8 cellular contexts compared by ENCODE assay signal in the genomic region with DNA sequence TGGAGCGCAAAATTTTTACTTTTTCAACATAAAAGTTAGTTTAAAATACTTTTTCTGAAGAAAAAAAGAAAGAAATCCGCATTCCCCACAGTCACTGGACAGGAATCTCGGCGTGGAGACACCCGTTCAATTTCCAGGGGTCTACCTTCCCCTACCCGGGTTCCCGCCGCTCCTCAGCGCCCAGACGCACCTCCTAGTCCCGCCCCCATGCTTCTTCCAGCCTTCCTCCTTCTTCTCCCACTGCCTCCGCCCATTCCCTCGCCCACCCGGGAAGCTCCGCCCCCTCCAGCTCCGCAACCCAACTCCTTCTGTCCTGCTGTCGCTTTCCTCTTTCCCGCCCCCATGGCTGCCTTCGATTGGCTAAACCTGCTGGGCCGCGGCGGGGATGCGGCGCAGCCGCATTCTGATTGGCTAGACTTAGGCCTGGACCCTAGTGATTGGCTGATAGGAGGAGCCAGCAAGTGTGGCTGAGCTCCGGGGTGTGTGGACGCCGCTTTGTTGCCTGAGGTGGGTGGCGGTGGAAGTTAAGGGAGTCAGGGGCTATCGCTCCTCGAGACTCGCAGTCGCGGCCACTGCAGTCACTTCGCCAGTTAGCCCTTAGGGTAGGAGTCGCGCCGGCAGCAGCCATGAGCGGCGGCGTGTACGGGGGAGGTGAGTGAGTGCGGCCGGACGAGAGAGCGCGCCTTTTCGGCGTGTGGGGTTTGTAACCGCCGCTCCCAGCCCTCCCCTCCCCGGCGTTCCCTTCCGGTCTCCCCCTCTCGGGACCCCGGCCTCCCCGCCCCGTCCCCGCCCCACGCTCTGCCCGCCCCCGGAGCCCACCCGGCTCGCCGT. TPM values are rescaled to one million over a fixed set of nuclear protein-coding genes. Genes with fewer than 3 reads are reported as not detected.
DNase-seq lines count a peak whose midpoint lies in the region; ATAC-seq and TF ChIP-seq lines count a peak whose summit lies in the region.

A gene (plus strand): TSS at position 460 of the 831 bp plus-strand sequence. CDS start 167 bp downstream, at position 627.

- peaks cover 0 to 5% of the 10 kb centered on the region in 2 experiments; a peak in 2 of 4 replicates for H3K4me1 ChIP-seq in SK-N-SH (ENCODE audit: control insufficient read depth in 1 of 2, insufficient read depth in 2 of 2, low read depth in 1 of 2, low read length in 1 of 2)

- POLR2A ChIA-PET in SK-N-SH (lab: Yijun Ruan, JAX) = interaction anchor here (1.0 kb wide), 1 partner anchor 111 kb away, joined by 5 read pairs; a partner anchor contains a TSS

- H3K4me3 ChIP-seq in SK-N-SH (ENCODE audit: low read depth in 2 of 2, low read length in 1 of 2) = peak within 1 kb of the TSS; percentile 83 to 98

- 3% methylated on average over 32 of the region's 65 CpGs for WGBS in SK-N-SH (ENCODE audit: low lambda C conversion rate)

- H3K79me2 ChIP-seq in SK-N-SH (ENCODE audit: insufficient read depth) = peaks cover 42% of the 10 kb centered on the region

- no peak for TF ChIP-seq EP300 in SK-N-SH (IDR thresholded peaks at IDR 0.05; ENCODE audit: borderline replicate concordance in 1 of 2, low read depth in 1 of 2, low read length in 1 of 2)

- CTCF ChIA-PET in SK-N-SH (lab: Yijun Ruan, JAX) = interaction anchor here (0.6 to 2.4 kb wide), 8 partner anchors 21 to 241 kb away, joined by 3 to 6 read pairs (median 3); no protein-coding TSS in a partner anchor

- H4K20me1 ChIP-seq in SK-N-SH (ENCODE audit: insufficient read depth) = no peaks in the 10 kb centered on the region

- peak; percentile 97 for ATAC-seq in HG02571 (IDR thresholded peaks at IDR 0.05; ENCODE audit: unreplicated experiment)

- no peaks in the 10 kb centered on the region for H3K9me3 ChIP-seq in SK-N-SH

- peak within 1 kb of the TSS; percentile 95 for H2AFZ ChIP-seq in SK-N-SH (ENCODE audit: low read depth)

- H3K27ac ChIP-seq in SK-N-SH (ENCODE audit: low read depth in 2 of 2, low read length in 1 of 2) = peak within 1 kb of the TSS; percentile 87 to 93

- no peaks in the 10 kb centered on the region for H3K36me3 ChIP-seq in SK-N-SH (replicated peaks in 1 of 2; ENCODE audit: control insufficient read depth in 1 of 2, insufficient read depth in 2 of 2, low read length in 1 of 2)

- TF ChIP-seq CTCF in SK-N-SH (IDR thresholded peaks at IDR 0.05) = no peak

- DNase-seq in GM04504 (ENCODE audit: low read depth) = peak; percentile 99
- peak; percentile 99 for DNase-seq in NCI-H1048 (lab: John Stamatoyannopoulos, UW)
- peak; percentile 96 for DNase-seq in SK-N-SH
- peak; percentile 99 for DNase-seq in activated naive CD4-positive, alpha-beta T cell treated with anti-CD3 and anti-CD28 coated beads, Interleukin-2, amount 50 U/mL, for 16 hours
- peak; percentile 99 for DNase-seq in germinal center (ENCODE audit: low spot score)
- DNase-seq in non-pigmented ciliary epithelial cell (ENCODE audit: low read depth) = peak; percentile 99
- peak; percentile 99 for DNase-seq in superior temporal gyrus (ENCODE audit: extremely low spot score)

- no peaks in the 10 kb centered on the region for H3F3A ChIP-seq in SK-N-SH (replicated peaks; ENCODE audit: insufficient read depth)

- H3K9ac ChIP-seq in SK-N-SH = peak within 1 kb of the TSS; percentile 87

- no peaks in the 10 kb centered on the region for H3K9me2 ChIP-seq in SK-N-SH

- peak within 1 kb of the TSS; percentile 89 for H3K4me2 ChIP-seq in SK-N-SH

- TF ChIP-seq RAD21 in SK-N-SH (IDR thresholded peaks at IDR 0.05; ENCODE audit: low read length) = no peak

- no peaks in the 10 kb centered on the region for H3K27me3 ChIP-seq in SK-N-SH (ENCODE audit: insufficient read depth)

TF ChIP-seq in SK-N-SH, 30 proteins besides CTCF, POLR2A, EP300 and RAD21 (continues in another document):
- TF ChIP-seq SMC3 (IDR thresholded peaks at IDR 0.05; ENCODE audit: low read depth, low read length) (no peak), EZH2phosphoT487 (IDR thresholded peaks at IDR 0.05; ENCODE audit: borderline replicate concordance, low read depth) (no peak), GABPA (IDR thresholded peaks at IDR 0.05; ENCODE audit: low read depth) (peak; percentile 53), SIN3A (IDR thresholded peaks at IDR 0.05; ENCODE audit: borderline replicate concordance, low read depth, low read length) (peak; percentile 67; the same call in 1 of the 2 replicates), TEAD4 (IDR thresholded peaks at IDR 0.05; ENCODE audit: borderline replicate concordance, insufficient read depth) (no peak), RXRA (IDR thresholded peaks at IDR 0.05; ENCODE audit: borderline replicate concordance, low read depth) (no peak), YY1 (IDR thresholded peaks at IDR 0.05; ENCODE audit: low read depth) (0 out of 2 replicates have a peak, but pooled peaks have one; percentile 22), RCOR1 (IDR thresholded peaks at IDR 0.05; ENCODE audit: low read length) (peak; percentile 40; the same call in 1 of the 2 replicates), FOXM1 (IDR thresholded peaks at IDR 0.05; ENCODE audit: low read depth) (no peak), NFIC (IDR thresholded peaks at IDR 0.05; ENCODE audit: borderline replicate concordance) (no peak), ELF1 (IDR thresholded peaks at IDR 0.05) (no peak; the same call in 1 of the 2 replicates), TCF12 (IDR thresholded peaks at IDR 0.05) (no peak), NRF1 (IDR thresholded peaks at IDR 0.05; ENCODE audit: low read depth, low read length) (no peak), FOXJ3 (CRISPR knock-in tag; IDR thresholded peaks at IDR 0.05) (no peak), TAF1 (IDR thresholded peaks at IDR 0.05; ENCODE audit: borderline replicate concordance, low read depth, low read length) (peak; percentile 71), JUND (IDR thresholded peaks at IDR 0.05) (no peak), FOSL2 (IDR thresholded peaks at IDR 0.05; ENCODE audit: borderline replicate concordance, low read depth) (no peak)
- TF ChIP-seq, protein P1, sequence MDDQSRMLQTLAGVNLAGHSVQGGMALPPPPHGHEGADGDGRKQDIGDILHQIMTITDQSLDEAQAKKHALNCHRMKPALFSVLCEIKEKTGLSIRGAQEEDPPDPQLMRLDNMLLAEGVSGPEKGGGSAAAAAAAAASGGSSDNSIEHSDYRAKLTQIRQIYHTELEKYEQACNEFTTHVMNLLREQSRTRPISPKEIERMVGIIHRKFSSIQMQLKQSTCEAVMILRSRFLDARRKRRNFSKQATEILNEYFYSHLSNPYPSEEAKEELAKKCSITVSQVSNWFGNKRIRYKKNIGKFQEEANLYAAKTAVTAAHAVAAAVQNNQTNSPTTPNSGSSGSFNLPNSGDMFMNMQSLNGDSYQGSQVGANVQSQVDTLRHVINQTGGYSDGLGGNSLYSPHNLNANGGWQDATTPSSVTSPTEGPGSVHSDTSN (IDR thresholded peaks at IDR 0.05) = peak; percentile 93
- TF ChIP-seq, protein P2, sequence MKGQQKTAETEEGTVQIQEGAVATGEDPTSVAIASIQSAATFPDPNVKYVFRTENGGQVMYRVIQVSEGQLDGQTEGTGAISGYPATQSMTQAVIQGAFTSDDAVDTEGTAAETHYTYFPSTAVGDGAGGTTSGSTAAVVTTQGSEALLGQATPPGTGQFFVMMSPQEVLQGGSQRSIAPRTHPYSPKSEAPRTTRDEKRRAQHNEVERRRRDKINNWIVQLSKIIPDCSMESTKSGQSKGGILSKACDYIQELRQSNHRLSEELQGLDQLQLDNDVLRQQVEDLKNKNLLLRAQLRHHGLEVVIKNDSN (IDR thresholded peaks at IDR 0.05; ENCODE audit: borderline replicate concordance, low read depth) = no peak
- TF ChIP-seq, protein P3, sequence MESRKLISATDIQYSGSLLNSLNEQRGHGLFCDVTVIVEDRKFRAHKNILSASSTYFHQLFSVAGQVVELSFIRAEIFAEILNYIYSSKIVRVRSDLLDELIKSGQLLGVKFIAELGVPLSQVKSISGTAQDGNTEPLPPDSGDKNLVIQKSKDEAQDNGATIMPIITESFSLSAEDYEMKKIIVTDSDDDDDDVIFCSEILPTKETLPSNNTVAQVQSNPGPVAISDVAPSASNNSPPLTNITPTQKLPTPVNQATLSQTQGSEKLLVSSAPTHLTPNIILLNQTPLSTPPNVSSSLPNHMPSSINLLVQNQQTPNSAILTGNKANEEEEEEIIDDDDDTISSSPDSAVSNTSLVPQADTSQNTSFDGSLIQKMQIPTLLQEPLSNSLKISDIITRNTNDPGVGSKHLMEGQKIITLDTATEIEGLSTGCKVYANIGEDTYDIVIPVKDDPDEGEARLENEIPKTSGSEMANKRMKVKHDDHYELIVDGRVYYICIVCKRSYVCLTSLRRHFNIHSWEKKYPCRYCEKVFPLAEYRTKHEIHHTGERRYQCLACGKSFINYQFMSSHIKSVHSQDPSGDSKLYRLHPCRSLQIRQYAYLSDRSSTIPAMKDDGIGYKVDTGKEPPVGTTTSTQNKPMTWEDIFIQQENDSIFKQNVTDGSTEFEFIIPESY (IDR thresholded peaks at IDR 0.05; ENCODE audit: borderline replicate concordance, low read depth) = no peak
- TF ChIP-seq, protein P4, sequence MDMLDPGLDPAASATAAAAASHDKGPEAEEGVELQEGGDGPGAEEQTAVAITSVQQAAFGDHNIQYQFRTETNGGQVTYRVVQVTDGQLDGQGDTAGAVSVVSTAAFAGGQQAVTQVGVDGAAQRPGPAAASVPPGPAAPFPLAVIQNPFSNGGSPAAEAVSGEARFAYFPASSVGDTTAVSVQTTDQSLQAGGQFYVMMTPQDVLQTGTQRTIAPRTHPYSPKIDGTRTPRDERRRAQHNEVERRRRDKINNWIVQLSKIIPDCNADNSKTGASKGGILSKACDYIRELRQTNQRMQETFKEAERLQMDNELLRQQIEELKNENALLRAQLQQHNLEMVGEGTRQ (IDR thresholded peaks at IDR 0.05; ENCODE audit: borderline replicate concordance, low read depth, low read length) = no peak
- TF ChIP-seq, protein P5, sequence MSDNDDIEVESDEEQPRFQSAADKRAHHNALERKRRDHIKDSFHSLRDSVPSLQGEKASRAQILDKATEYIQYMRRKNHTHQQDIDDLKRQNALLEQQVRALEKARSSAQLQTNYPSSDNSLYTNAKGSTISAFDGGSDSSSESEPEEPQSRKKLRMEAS (IDR thresholded peaks at IDR 0.05; ENCODE audit: low read depth) = peak; percentile 81; the same call in 1 of the 2 replicates

RNA-seq across cellular contexts. Expression of the gene that starts here (rescaled TPM):
- polyA plus RNA-seq in SK-N-SH (2012; rRNA removed) = 82.0 and 87.7 TPM in 2 replicates
- 89.2 and 93.4 TPM in 2 replicates for polyA plus RNA-seq in SK-N-SH (2012; cell fraction: cytosol; rRNA removed)
- 79.9 and 90.6 TPM in 2 replicates for polyA plus RNA-seq in SK-N-SH (2012; cell fraction: nucleus; rRNA removed)

Comparison
In these comparisons a context has a peak if more than half of its experiments do, and no peak if none do; other contexts are left out.
1. Peak in every context shown above with its lines: DNase-seq, ATAC-seq, H3K4me3 ChIP-seq and H3K27ac ChIP-seq.